ENCODE assay signal across 8 cellular contexts in genomic region chr1:27671964-27672749, GRCh38. TPM values are rescaled to one million over a fixed set of nuclear protein-coding genes. Genes with fewer than 3 reads are reported as not detected.
DNase-seq lines count a peak whose midpoint lies in the region; ATAC-seq and TF ChIP-seq lines count a peak whose summit lies in the region.

Gene IFI6, minus strand, starts transcription at chr1:27672192. Its CDS starts 2,878 bp downstream, at chr1:27669314.

- H3K4me3 ChIP-seq in GM12875 (ENCODE audit: low read depth, low read length) (peak within 1 kb of the TSS; percentile 52), ascending aorta (peak within 1 kb of the TSS; percentile 49 to 68), right atrium auricular region (peak within 1 kb of the TSS; percentile 46 to 59)

- intact Hi-C loops in ascending aorta (cut with DNase I) = loop anchor here (1.0 to 5.0 kb wide), 2 partner anchors 53 to 100 kb away; partner anchors contain the start of genes FAM76A and STX12

- no peaks in the 10 kb centered on the region for H3K27me3 ChIP-seq in ascending aorta
- no peaks in the 10 kb centered on the region for H3K27me3 ChIP-seq in right atrium auricular region

- DNase-seq in NCI-H1694 (lab: John Stamatoyannopoulos, UW) = peak; percentile 90
- DNase-seq in T-helper 2 cell = peak; percentile 41 to 91 (median 67)
- DNase-seq in ascending aorta (ENCODE audit: low spot score in 2 of 2) = peak; percentile 69 to 94
- peak; percentile 91 for DNase-seq in right atrium auricular region (ENCODE audit: low spot score)
- peak; percentile 96 for DNase-seq in putamen (ENCODE audit: low spot score)

- H3K4me1 ChIP-seq in ascending aorta = peaks cover 0 to 17% of the 10 kb centered on the region in 2 donors
- peaks cover 0 to 32% of the 10 kb centered on the region in 2 donors for H3K4me1 ChIP-seq in right atrium auricular region

- ATAC-seq in HG02763 (IDR thresholded peaks at IDR 0.05; ENCODE audit: unreplicated experiment) = peak; percentile 74
- no peak for ATAC-seq in HG03520 (IDR thresholded peaks at IDR 0.05; ENCODE audit: unreplicated experiment)

- H3K27ac ChIP-seq in ascending aorta = peak within 1 kb of the TSS; percentile 84 to 91
- peak within 1 kb of the TSS; percentile 83 to 87 for H3K27ac ChIP-seq in right atrium auricular region

- H3K9me3 ChIP-seq in ascending aorta = no peaks in the 10 kb centered on the region
- H3K9me3 ChIP-seq in right atrium auricular region = no peaks in the 10 kb centered on the region

- TF ChIP-seq CTCF in GM12875 (IDR thresholded peaks at IDR 0.05; ENCODE audit: borderline replicate concordance, insufficient read depth, low read depth, low read length) (peak; percentile 46), ascending aorta (IDR thresholded peaks at IDR 0.05) (peak; percentile 38 to 47 (median 39)), right atrium auricular region (IDR thresholded peaks at IDR 0.05) (peak in 1 of 2 donors; percentile 53)

- H3K36me3 ChIP-seq in ascending aorta = no peaks in the 10 kb centered on the region
- H3K36me3 ChIP-seq in right atrium auricular region = no peaks in the 10 kb centered on the region

RNA-seq across cellular contexts. Expression of gene IFI6, which starts in this region (rescaled TPM):
- total RNA-seq in ascending aorta (238 TPM), right atrium auricular region (10 to 100 TPM; 40.2 to 43.3 TPM)
